Comparison of ENCODE assay signal across 1 cellular context in the genomic region with DNA sequence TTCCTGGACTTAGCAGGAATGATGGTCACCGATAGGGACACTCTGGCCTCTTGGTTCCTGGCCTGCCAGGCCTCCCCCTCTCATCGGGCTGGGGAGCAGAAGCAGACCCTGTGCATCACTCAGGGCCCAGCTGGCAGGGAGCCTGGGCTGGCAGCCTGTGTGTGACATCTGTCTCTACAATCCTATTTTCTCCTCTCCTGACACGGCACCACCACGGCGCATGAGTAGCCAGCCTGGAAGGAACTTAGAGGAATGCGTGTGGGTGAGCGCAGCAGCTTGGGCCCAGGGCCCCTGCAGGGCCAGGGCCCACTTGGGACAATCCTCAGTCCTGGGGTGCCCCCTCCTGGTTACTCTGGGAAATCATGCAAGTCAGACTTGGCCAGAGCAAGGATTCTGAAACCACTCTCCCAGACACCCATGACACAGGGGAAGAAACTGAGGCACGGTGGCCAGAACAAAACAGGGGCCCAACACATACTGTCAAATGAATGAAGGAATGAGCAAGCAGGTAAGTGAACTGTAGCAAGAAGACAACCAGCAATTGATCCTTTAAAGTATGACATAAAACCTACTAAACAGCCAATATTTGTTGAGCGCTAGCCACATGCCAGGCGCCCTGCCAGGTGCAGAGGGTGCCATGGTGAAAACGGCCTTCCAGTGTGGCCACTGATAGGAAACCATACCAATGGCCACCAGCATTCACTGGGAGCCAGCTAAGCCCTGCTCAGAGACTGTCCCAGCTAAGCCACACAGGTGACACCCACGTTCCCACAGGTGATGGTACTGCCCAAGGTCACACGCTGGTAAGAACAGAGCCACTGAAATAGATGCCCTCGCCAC.
A peak's percentile ranks its signal among the peaks of the same experiment; 100 is the strongest.
TF ChIP-seq lines count a peak whose summit lies in the region.

No MANE protein-coding gene starts in this region.

TF ChIP-seq in K562, 482 proteins besides CTCF, POLR2A, EP300 and RAD21 (continued from another document and continues in another):
- no peak for TF ChIP-seq ETS1 (conservative IDR thresholded peaks at IDR 0.05; ENCODE audit: control insufficient read depth, low read depth, low read length)
- TF ChIP-seq TBL1XR1 (IDR thresholded peaks at IDR 0.05; ENCODE audit: low read length in 2 of 2), result peak; percentile 92 to 99
- TF ChIP-seq, protein P1, sequence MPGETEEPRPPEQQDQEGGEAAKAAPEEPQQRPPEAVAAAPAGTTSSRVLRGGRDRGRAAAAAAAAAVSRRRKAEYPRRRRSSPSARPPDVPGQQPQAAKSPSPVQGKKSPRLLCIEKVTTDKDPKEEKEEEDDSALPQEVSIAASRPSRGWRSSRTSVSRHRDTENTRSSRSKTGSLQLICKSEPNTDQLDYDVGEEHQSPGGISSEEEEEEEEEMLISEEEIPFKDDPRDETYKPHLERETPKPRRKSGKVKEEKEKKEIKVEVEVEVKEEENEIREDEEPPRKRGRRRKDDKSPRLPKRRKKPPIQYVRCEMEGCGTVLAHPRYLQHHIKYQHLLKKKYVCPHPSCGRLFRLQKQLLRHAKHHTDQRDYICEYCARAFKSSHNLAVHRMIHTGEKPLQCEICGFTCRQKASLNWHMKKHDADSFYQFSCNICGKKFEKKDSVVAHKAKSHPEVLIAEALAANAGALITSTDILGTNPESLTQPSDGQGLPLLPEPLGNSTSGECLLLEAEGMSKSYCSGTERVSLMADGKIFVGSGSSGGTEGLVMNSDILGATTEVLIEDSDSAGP (CRISPR knock-in tag; IDR thresholded peaks at IDR 0.05), result no peak
- TF ChIP-seq HDGF (IDR thresholded peaks at IDR 0.05), result no peak
- no peak for TF ChIP-seq ELK1 (CRISPR knock-in tag; IDR thresholded peaks at IDR 0.05)
- peak; percentile 14; the same call in 1 of the 2 replicates for TF ChIP-seq TCF7L2 (IDR thresholded peaks at IDR 0.05; ENCODE audit: low read depth, low read length)
- TF ChIP-seq ZNF431 (CRISPR knock-in tag; IDR thresholded peaks at IDR 0.05), result no peak
- no peak for TF ChIP-seq OTX1 (CRISPR knock-in tag; IDR thresholded peaks at IDR 0.05)
- no peak for TF ChIP-seq NCOA2 (IDR thresholded peaks at IDR 0.05; ENCODE audit: partially characterized antibody in 2 of 2)
- TF ChIP-seq MEIS2 (IDR thresholded peaks at IDR 0.05; ENCODE audit: partially characterized antibody), result no peak
- no peak for TF ChIP-seq ARID2 (IDR thresholded peaks at IDR 0.05)
- TF ChIP-seq, protein P2, sequence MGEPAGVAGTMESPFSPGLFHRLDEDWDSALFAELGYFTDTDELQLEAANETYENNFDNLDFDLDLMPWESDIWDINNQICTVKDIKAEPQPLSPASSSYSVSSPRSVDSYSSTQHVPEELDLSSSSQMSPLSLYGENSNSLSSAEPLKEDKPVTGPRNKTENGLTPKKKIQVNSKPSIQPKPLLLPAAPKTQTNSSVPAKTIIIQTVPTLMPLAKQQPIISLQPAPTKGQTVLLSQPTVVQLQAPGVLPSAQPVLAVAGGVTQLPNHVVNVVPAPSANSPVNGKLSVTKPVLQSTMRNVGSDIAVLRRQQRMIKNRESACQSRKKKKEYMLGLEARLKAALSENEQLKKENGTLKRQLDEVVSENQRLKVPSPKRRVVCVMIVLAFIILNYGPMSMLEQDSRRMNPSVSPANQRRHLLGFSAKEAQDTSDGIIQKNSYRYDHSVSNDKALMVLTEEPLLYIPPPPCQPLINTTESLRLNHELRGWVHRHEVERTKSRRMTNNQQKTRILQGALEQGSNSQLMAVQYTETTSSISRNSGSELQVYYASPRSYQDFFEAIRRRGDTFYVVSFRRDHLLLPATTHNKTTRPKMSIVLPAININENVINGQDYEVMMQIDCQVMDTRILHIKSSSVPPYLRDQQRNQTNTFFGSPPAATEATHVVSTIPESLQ (CRISPR knock-in tag; IDR thresholded peaks at IDR 0.05), result no peak
- no peak for TF ChIP-seq GATAD2A (IDR thresholded peaks at IDR 0.05)
- no peak for TF ChIP-seq CBFB (CRISPR knock-in tag; IDR thresholded peaks at IDR 0.05)
- TF ChIP-seq ILF3 (IDR thresholded peaks at IDR 0.05; ENCODE audit: borderline replicate concordance), result no peak
- peak in 1 of 2 experiments; percentile 75; a peak in 2 of 4 replicates for TF ChIP-seq MLX (CRISPR knock-in tag; conservative IDR thresholded peaks at IDR 0.05)
- no peak for TF ChIP-seq ZNF174 (CRISPR knock-in tag; IDR thresholded peaks at IDR 0.05)
- TF ChIP-seq THRAP3 (IDR thresholded peaks at IDR 0.05; ENCODE audit: borderline replicate concordance), result no peak
- no peak for TF ChIP-seq MITF (IDR thresholded peaks at IDR 0.05)
- TF ChIP-seq ARID3B (CRISPR knock-in tag; IDR thresholded peaks at IDR 0.05; ENCODE audit: borderline replicate concordance), result no peak
- no peak for TF ChIP-seq GATAD2B (IDR thresholded peaks at IDR 0.05; ENCODE audit: borderline replicate concordance)
- TF ChIP-seq ZC3H11A (IDR thresholded peaks at IDR 0.05; ENCODE audit: low read depth, low read length), result peak; percentile 99
- TF ChIP-seq ZNF436 (CRISPR knock-in tag; IDR thresholded peaks at IDR 0.05), result no peak
- no peak for TF ChIP-seq USF1 (CRISPR knock-in tag; IDR thresholded peaks at IDR 0.05)
- peak; percentile 91 to 96 for TF ChIP-seq RCOR1 (IDR thresholded peaks at IDR 0.05; ENCODE audit: borderline replicate concordance in 1 of 2, low read depth in 2 of 2, low read length in 2 of 2)
- no peak for TF ChIP-seq MEF2D (tag; conservative IDR thresholded peaks at IDR 0.05; ENCODE audit: low read depth)
- TF ChIP-seq THRB (CRISPR knock-in tag; conservative IDR thresholded peaks at IDR 0.05), result no peak
- peak in 1 of 2 experiments; percentile 69; a peak in 2 of 4 replicates for TF ChIP-seq ETV6 (IDR thresholded peaks at IDR 0.05; ENCODE audit: borderline replicate concordance in 1 of 2, low read depth in 2 of 2, low read length in 1 of 2)
- no peak for TF ChIP-seq ETV6 (CRISPR knock-in tag; IDR thresholded peaks at IDR 0.05; ENCODE audit: borderline replicate concordance)
- TF ChIP-seq TOE1 (IDR thresholded peaks at IDR 0.05; ENCODE audit: borderline replicate concordance), result no peak
- no peak for TF ChIP-seq TOE1 (CRISPR knock-in tag; IDR thresholded peaks at IDR 0.05; ENCODE audit: borderline replicate concordance, low read depth)
- TF ChIP-seq, protein P3, sequence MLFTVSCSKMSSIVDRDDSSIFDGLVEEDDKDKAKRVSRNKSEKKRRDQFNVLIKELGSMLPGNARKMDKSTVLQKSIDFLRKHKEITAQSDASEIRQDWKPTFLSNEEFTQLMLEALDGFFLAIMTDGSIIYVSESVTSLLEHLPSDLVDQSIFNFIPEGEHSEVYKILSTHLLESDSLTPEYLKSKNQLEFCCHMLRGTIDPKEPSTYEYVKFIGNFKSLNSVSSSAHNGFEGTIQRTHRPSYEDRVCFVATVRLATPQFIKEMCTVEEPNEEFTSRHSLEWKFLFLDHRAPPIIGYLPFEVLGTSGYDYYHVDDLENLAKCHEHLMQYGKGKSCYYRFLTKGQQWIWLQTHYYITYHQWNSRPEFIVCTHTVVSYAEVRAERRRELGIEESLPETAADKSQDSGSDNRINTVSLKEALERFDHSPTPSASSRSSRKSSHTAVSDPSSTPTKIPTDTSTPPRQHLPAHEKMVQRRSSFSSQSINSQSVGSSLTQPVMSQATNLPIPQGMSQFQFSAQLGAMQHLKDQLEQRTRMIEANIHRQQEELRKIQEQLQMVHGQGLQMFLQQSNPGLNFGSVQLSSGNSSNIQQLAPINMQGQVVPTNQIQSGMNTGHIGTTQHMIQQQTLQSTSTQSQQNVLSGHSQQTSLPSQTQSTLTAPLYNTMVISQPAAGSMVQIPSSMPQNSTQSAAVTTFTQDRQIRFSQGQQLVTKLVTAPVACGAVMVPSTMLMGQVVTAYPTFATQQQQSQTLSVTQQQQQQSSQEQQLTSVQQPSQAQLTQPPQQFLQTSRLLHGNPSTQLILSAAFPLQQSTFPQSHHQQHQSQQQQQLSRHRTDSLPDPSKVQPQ (CRISPR knock-in tag; IDR thresholded peaks at IDR 0.05; ENCODE audit: borderline replicate concordance), result no peak
- TF ChIP-seq SAFB (IDR thresholded peaks at IDR 0.05; ENCODE audit: borderline replicate concordance, low read depth, low read length), result no peak
- no peak for TF ChIP-seq ZNF354B (CRISPR knock-in tag; IDR thresholded peaks at IDR 0.05)
- no peak for TF ChIP-seq FOXA3 (CRISPR knock-in tag; conservative IDR thresholded peaks at IDR 0.05 in 1 of 2, IDR thresholded peaks at IDR 0.05 in 1 of 2)
- TF ChIP-seq ZSCAN29 (IDR thresholded peaks at IDR 0.05), result no peak
- TF ChIP-seq NR1H2 (CRISPR knock-in tag; IDR thresholded peaks at IDR 0.05), result no peak
- no peak for TF ChIP-seq EHMT2 (IDR thresholded peaks at IDR 0.05)
- no peak for TF ChIP-seq EWSR1 (IDR thresholded peaks at IDR 0.05; ENCODE audit: borderline replicate concordance, low read depth, partially characterized antibody)
- TF ChIP-seq NKRF (IDR thresholded peaks at IDR 0.05; ENCODE audit: borderline replicate concordance), result no peak
